ENCODE assay signal across 10 cellular contexts in the genomic region with DNA sequence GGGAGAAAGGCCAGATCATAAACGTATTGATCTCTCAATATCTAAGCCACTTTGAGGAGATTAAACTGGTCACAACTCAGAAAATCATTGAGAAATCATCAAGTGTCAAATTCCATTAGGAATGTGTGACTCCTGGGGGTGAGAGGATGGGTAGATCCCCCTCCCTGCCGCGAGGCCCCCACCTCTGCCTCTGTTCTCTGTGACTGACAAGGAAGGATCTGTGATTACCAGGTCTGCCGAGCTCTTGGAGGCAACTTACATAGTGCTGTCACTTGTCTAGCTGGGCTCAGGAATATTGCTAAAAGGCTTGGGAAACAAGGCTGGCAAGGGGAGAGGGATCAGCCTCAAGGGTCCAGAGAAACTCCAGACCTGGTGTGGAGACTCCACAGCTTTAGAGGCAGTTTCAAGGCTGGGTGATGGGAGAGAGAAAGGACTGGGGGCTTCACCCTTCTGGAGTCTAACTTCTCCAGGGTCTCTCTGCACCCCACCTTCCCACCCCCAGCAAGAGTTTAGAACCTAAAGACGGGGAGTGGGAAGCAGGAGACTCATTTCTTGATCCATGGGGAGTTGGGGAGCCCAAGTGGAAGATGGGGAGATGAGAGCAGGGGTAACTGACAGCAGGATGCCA. TPM values are rescaled to one million over a fixed set of nuclear protein-coding genes. Genes with fewer than 3 reads are reported as not detected.
A peak's percentile ranks its signal among the peaks of the same experiment; 100 is the strongest.
DNase-seq lines count a peak whose midpoint lies in the region; TF ChIP-seq lines count a peak whose summit lies in the region.
"Had no signal": no experiment of that assay in that cellular context is flagged by ENCODE, and none has a peak within 500 bp of the region (broad histone marks: within the 10 kb centered on the region; RNA-seq: fewer than 3 reads in every experiment).

No MANE protein-coding gene starts in this region.

- H3K27ac ChIP-seq in 22Rv1 (peak overlapping the region; percentile 100), duodenal mucosa (ENCODE audit: low read depth, low read length) (peak overlapping the region; percentile 98), osteoblast (ENCODE audit: low read depth, low read length) (no peak overlapping the region)
- H3K27ac ChIP-seq: SJCRH30 had no signal

- no peaks in the 10 kb centered on the region for H4K20me1 ChIP-seq in Loucy (ENCODE audit: insufficient read depth, low read length, poor library complexity, severe bottlenecking)
- no peaks in the 10 kb centered on the region for H4K20me1 ChIP-seq in osteoblast (ENCODE audit: insufficient read depth, low read length)

- H3F3A ChIP-seq in Loucy (ENCODE audit: low read depth): peaks cover 7% of the 10 kb centered on the region; the same call in 1 of the 2 replicates

- no peaks in the 10 kb centered on the region for H3K9me2 ChIP-seq in Loucy (replicated peaks; ENCODE audit: low read depth, low read length)

- DNase-seq in osteoblast (ENCODE audit: insufficient read length, low spot score, missing footprints) (no peak), globus pallidus (ENCODE audit: low spot score) (no peak), HAP-1 (ENCODE audit: low spot score in 2 of 2) (no peak), NCI-H2081 treated with DMSO at 0.1 percent for 48 hours (lab: John Stamatoyannopoulos, UW) (no peak)
- no peak for DNase-seq in activated CD4-positive, alpha-beta T cell treated with anti-CD3 and anti-CD28 coated beads for 1 hour
- DNase-seq: H9, SJCRH30 had no signal

- H3K4me2 ChIP-seq in Loucy (ENCODE audit: low read depth, low read length, poor library complexity, severe bottlenecking) (peak overlapping the region; percentile 79), osteoblast (ENCODE audit: insufficient read depth, low read length) (no peak overlapping the region)

- TF ChIP-seq CTCF in 22Rv1 (IDR thresholded peaks at IDR 0.05): no peak
- no peak for TF ChIP-seq CTCF in Loucy (conservative IDR thresholded peaks at IDR 0.05; ENCODE audit: low read length)
- TF ChIP-seq CTCF in osteoblast (IDR thresholded peaks at IDR 0.05; ENCODE audit: extremely low read depth, low read depth, low read length): no peak

- H3K27me3 ChIP-seq in Loucy (ENCODE audit: insufficient read depth, low read length, poor library complexity, severe bottlenecking) (no peaks in the 10 kb centered on the region), duodenal mucosa (ENCODE audit: control insufficient read depth in 1 of 2, insufficient read depth in 2 of 2, low read length in 2 of 2) (no peaks in the 10 kb centered on the region), osteoblast (ENCODE audit: insufficient read depth, low read length) (no peaks in the 10 kb centered on the region), HAP-1 (ENCODE audit: low read depth) (no peaks in the 10 kb centered on the region)

- H3K4me3 ChIP-seq in Loucy (ENCODE audit: low read length, poor library complexity, severe bottlenecking) (no peak overlapping the region), duodenal mucosa (ENCODE audit: low read depth in 1 of 2, low read length in 2 of 2) (peak overlapping the region in 1 of 2 donors; percentile 20), osteoblast (ENCODE audit: insufficient read depth, low read length) (no peak overlapping the region), HAP-1 (no peak overlapping the region)
- H3K4me3 ChIP-seq: SJCRH30 had no signal

- no peaks in the 10 kb centered on the region for H3K36me3 ChIP-seq in Loucy (ENCODE audit: insufficient read depth, low read length)
- H3K36me3 ChIP-seq in duodenal mucosa (ENCODE audit: control insufficient read depth in 1 of 2, insufficient read depth in 2 of 2, low read length in 2 of 2): no peaks in the 10 kb centered on the region
- no peaks in the 10 kb centered on the region for H3K36me3 ChIP-seq in osteoblast (ENCODE audit: insufficient read depth, low read length)
- H3K36me3 ChIP-seq in HAP-1 (replicated peaks): no peaks in the 10 kb centered on the region
- H3K36me3 ChIP-seq: SJCRH30 had no signal

- in situ Hi-C loops in HAP-1 (cut with MboI; ENCODE audit: low sequenced_read_pairs): no loop called here

- H3K9ac ChIP-seq in Loucy (ENCODE audit: low read depth, low read length, poor library complexity, severe bottlenecking) (peak overlapping the region; percentile 96), duodenal mucosa (ENCODE audit: low read depth in 1 of 2, low read length in 2 of 2) (peak overlapping the region; percentile 78 to 79)

- no peak overlapping the region for H2AFZ ChIP-seq in Loucy (ENCODE audit: low read length)
- peak overlapping the region; percentile 33 for H2AFZ ChIP-seq in osteoblast (ENCODE audit: low read length)

- H3K9me3 ChIP-seq in Loucy (ENCODE audit: insufficient read depth, low read depth, low read length) (no peaks in the 10 kb centered on the region), duodenal mucosa (ENCODE audit: control insufficient read depth in 1 of 2, low read length in 2 of 2) (no peaks in the 10 kb centered on the region), osteoblast (ENCODE audit: low read depth, low read length) (no peaks in the 10 kb centered on the region), HAP-1 (no peaks in the 10 kb centered on the region)
- H3K9me3 ChIP-seq: SJCRH30 had no signal

- H3K4me1 ChIP-seq in Loucy (ENCODE audit: insufficient read depth, low read length, poor library complexity, severe bottlenecking) (peaks cover 80% of the 10 kb centered on the region), duodenal mucosa (ENCODE audit: control insufficient read depth in 1 of 2, insufficient read depth in 2 of 2, low read length in 2 of 2) (peaks cover 62 to 81% of the 10 kb centered on the region in 2 donors), osteoblast (ENCODE audit: insufficient read depth, low read length) (peaks cover 30% of the 10 kb centered on the region), HAP-1 (peaks cover 20% of the 10 kb centered on the region)

- H3K79me2 ChIP-seq in Loucy (ENCODE audit: insufficient read depth, low read length) (peaks cover 20% of the 10 kb centered on the region; the same call in 1 of the 2 replicates), osteoblast (ENCODE audit: insufficient read depth, low read length) (no peaks in the 10 kb centered on the region)

RNA-seq across cellular contexts. Expression of a gene that starts 11.6 kb away (rescaled TPM):
- total RNA-seq in osteoblast: 0.36 and 0.59 TPM in 2 replicates
- total RNA-seq: SJCRH30 had no signal

RNA-seq across cellular contexts. Expression of a gene that starts 36.5 kb away (rescaled TPM):
- total RNA-seq in osteoblast: 5.1 and 6.2 TPM in 2 replicates
- total RNA-seq: SJCRH30 had no signal

RNA-seq across cellular contexts. Expression of a gene that starts 51.2 kb away (rescaled TPM):
- not detected in 2 replicates for total RNA-seq in osteoblast
- total RNA-seq: SJCRH30 had no signal

RNA-seq across cellular contexts. Expression of a gene that starts 55.6 kb away (rescaled TPM):
- not detected in 2 replicates for total RNA-seq in osteoblast
- total RNA-seq: H9, SJCRH30 had no signal
